Comparison of ENCODE assay signal across 1 cellular context in genomic region chr9:26892251-26893029, GRCh38.
A peak's percentile ranks its signal among the peaks of the same experiment; 100 is the strongest.
TF ChIP-seq lines count a peak whose summit lies in the region.

TSS of gene CAAP1 (minus strand) at chr9:26892802. CDS start at chr9:26892715, 87 bp downstream.

TF ChIP-seq in GM12878, 131 proteins besides CTCF, POLR2A, EP300 and RAD21 (continued from another document and continues in another):
- TF ChIP-seq LARP7 (IDR thresholded peaks at IDR 0.05) (peak; percentile 94; the same call in 1 of the 2 replicates), IKZF2 (IDR thresholded peaks at IDR 0.05) (peak; percentile 88), PAX5 (IDR thresholded peaks at IDR 0.05; ENCODE audit: borderline replicate concordance, low read depth, low read length) (peak; percentile 74), ZNF687 (IDR thresholded peaks at IDR 0.05) (peak; percentile 79), STAT1 (conservative IDR thresholded peaks at IDR 0.05) (peak; percentile 50; the same call in 1 of the 2 replicates), RUNX3 (IDR thresholded peaks at IDR 0.05; ENCODE audit: low read length) (peak; percentile 74), BACH1 (IDR thresholded peaks at IDR 0.05; ENCODE audit: borderline replicate concordance) (peak; percentile 52; the same call in 1 of the 2 replicates), NR2C2 (IDR thresholded peaks at IDR 0.05; ENCODE audit: borderline replicate concordance, control insufficient read depth, insufficient read length, low read depth) (no peak), IRF3 (IDR thresholded peaks at IDR 0.05) (0 out of 2 replicates have a peak, but pooled peaks have one; percentile 6), E2F8 (IDR thresholded peaks at IDR 0.05; ENCODE audit: low read depth, partially characterized antibody) (peak; percentile 33), CREB1 (IDR thresholded peaks at IDR 0.05; ENCODE audit: low read depth) (peak; percentile 99), NR2C1 (IDR thresholded peaks at IDR 0.05) (peak; percentile 65), ATF7 (IDR thresholded peaks at IDR 0.05; ENCODE audit: low read depth) (peak; percentile 43; the same call in 1 of the 2 replicates), FOXM1 (IDR thresholded peaks at IDR 0.05; ENCODE audit: low read depth, low read length) (no peak), WRNIP1 (IDR thresholded peaks at IDR 0.05; ENCODE audit: borderline replicate concordance, low read depth, low read length) (0 out of 2 replicates have a peak, but pooled peaks have one; percentile 81), GABPA (IDR thresholded peaks at IDR 0.05; ENCODE audit: low read depth) (peak; percentile 94), TCF12 (IDR thresholded peaks at IDR 0.05; ENCODE audit: low read depth, low read length) (peak; percentile 89), TCF7 (IDR thresholded peaks at IDR 0.05; ENCODE audit: borderline replicate concordance) (no peak), CEBPZ (IDR thresholded peaks at IDR 0.05; ENCODE audit: low read depth, low read length) (no peak), SKIL (IDR thresholded peaks at IDR 0.05; ENCODE audit: low read depth, poor library complexity, severe bottlenecking) (peak; percentile 74), SMAD5 (IDR thresholded peaks at IDR 0.05; ENCODE audit: low read depth) (peak; percentile 95), SRF (IDR thresholded peaks at IDR 0.05; ENCODE audit: low read depth in 2 of 2, low read length in 2 of 2) (peak; percentile 41 to 92; a peak in 3 of 4 replicates), TAF1 (IDR thresholded peaks at IDR 0.05; ENCODE audit: borderline replicate concordance, low read depth, low read length) (peak; percentile 93), SPI1 (IDR thresholded peaks at IDR 0.05; ENCODE audit: borderline replicate concordance, insufficient read depth, low read depth, low read length) (peak; percentile 66; the same call in 1 of the 2 replicates), NFIC (IDR thresholded peaks at IDR 0.05; ENCODE audit: low read depth, low read length) (0 out of 2 replicates have a peak, but pooled peaks have one; percentile 47), BHLHE40 (IDR thresholded peaks at IDR 0.05; ENCODE audit: borderline replicate concordance in 1 of 2, low read depth in 2 of 2, low read length in 1 of 2) (peak; percentile 65 to 75; a peak in 3 of 4 replicates), ESRRA (IDR thresholded peaks at IDR 0.05; ENCODE audit: low read length) (no peak), EED (IDR thresholded peaks at IDR 0.05; ENCODE audit: low read depth) (peak; percentile 76; the same call in 1 of the 2 replicates), ELK1 (IDR thresholded peaks at IDR 0.05; ENCODE audit: low read depth, low read length) (peak; percentile 96), HCFC1 (IDR thresholded peaks at IDR 0.05; ENCODE audit: low read length) (peak; percentile 86), IKZF1 (conservative IDR thresholded peaks at IDR 0.05) (peak; percentile 98), RELB (IDR thresholded peaks at IDR 0.05; ENCODE audit: low read depth) (peak; percentile 94), KLF5 (IDR thresholded peaks at IDR 0.05; ENCODE audit: partially characterized antibody) (no peak), BMI1 (IDR thresholded peaks at IDR 0.05; ENCODE audit: borderline replicate concordance) (no peak), NFXL1 (IDR thresholded peaks at IDR 0.05; ENCODE audit: borderline replicate concordance) (no peak), BCLAF1 (IDR thresholded peaks at IDR 0.05) (no peak), ZBTB33 (IDR thresholded peaks at IDR 0.05) (no peak)
